9 cellular contexts compared by ENCODE assay signal in the genomic region with DNA sequence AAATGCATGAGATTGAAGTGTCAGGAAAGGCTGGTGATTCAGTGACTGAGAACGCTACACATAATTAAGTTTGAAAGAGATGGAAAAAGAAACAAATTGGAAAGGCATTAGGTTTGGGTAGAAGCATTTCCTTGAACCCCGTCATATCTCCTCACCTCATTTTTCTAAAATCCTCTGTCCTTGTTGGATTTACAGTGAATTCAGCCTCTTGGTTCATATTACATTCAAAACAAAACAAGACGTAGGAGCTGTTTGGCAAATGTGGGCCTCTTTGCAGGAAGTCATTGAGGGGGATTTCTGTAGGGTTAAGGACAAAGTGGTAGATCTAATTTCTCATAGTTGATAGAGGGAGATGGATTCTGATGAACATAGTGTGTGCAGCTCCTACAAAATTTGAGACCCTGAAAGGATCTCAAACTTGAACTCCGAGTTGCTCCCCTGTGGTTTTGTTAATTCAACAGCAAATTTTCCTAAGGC. TPM values are rescaled to one million over a fixed set of nuclear protein-coding genes. Genes with fewer than 3 reads are reported as not detected.
DNase-seq lines count a peak whose midpoint lies in the region; ATAC-seq and TF ChIP-seq lines count a peak whose summit lies in the region.
"Had no signal": no experiment of that assay in that cellular context is flagged by ENCODE, and none has a peak within 500 bp of the region (broad histone marks: within the 10 kb centered on the region; RNA-seq: fewer than 3 reads in every experiment).

No MANE protein-coding gene starts in this region.

- H3K4me3 Mint-ChIP-seq in chondrocyte (ENCODE audit: unreplicated experiment): peak overlapping the region; percentile 3

- H3K4me1 ChIP-seq in rectal smooth muscle tissue (ENCODE audit: control insufficient read depth, insufficient read depth, low read length): no peaks in the 10 kb centered on the region

- TF ChIP-seq CTCF in chondrocyte (IDR thresholded peaks at IDR 0.05): no peak

- no peaks in the 10 kb centered on the region for H3K27me3 Mint-ChIP-seq in chondrocyte (ENCODE audit: low read depth)

- no peak overlapping the region for H3K9ac ChIP-seq in rectal smooth muscle tissue (ENCODE audit: low read length)

- ATAC-seq in GM18873 (IDR thresholded peaks at IDR 0.05; ENCODE audit: low FRiP score, unreplicated experiment): peak; percentile 29
- peak; percentile 16 for ATAC-seq in HG03066 (IDR thresholded peaks at IDR 0.05; ENCODE audit: low read depth, unreplicated experiment)
- ATAC-seq: HCT116 had no signal

- peak overlapping the region; percentile 87 for H3K27ac Mint-ChIP-seq in chondrocyte (ENCODE audit: unreplicated experiment)

- DNase-seq in chondrocyte (ENCODE audit: low spot score) (no peak), amygdala (lab: John Stamatoyannopoulos, UW) (no peak), GOT3 (lab: John Stamatoyannopoulos, UW) (no peak)
- no peak for DNase-seq in activated CD4-positive, CD25-positive, alpha-beta regulatory T cell treated with anti-CD3 and anti-CD28 coated beads, Interleukin-2, amount 50 U/mL, for 72 hours
- DNase-seq: brain microvascular endothelial cell had no signal

- no peaks in the 10 kb centered on the region for H3K27me3 ChIP-seq in rectal smooth muscle tissue (ENCODE audit: control insufficient read depth, insufficient read depth, low read length)
- H3K27me3 ChIP-seq: brain microvascular endothelial cell had no signal

- no peak overlapping the region for H3K27ac ChIP-seq in rectal smooth muscle tissue (ENCODE audit: low read depth, low read length)
- H3K27ac ChIP-seq: brain microvascular endothelial cell had no signal

- H3K4me1 Mint-ChIP-seq in chondrocyte (ENCODE audit: low read depth): peaks cover 45% of the 10 kb centered on the region

- peak overlapping the region; percentile 17 for H3K4me3 ChIP-seq in rectal smooth muscle tissue (ENCODE audit: low read length)

- H3K36me3 ChIP-seq in rectal smooth muscle tissue (ENCODE audit: control insufficient read depth, insufficient read depth, low read length): no peaks in the 10 kb centered on the region
- H3K36me3 ChIP-seq: brain microvascular endothelial cell had no signal

- peaks cover 19% of the 10 kb centered on the region for H3K9me3 Mint-ChIP-seq in chondrocyte (ENCODE audit: low read depth)

- peaks cover 6% of the 10 kb centered on the region for H3K36me3 Mint-ChIP-seq in chondrocyte (ENCODE audit: low read depth)

RNA-seq across cellular contexts. Expression of gene TBXAS1, which starts 0.6 kb away (rescaled TPM):
- total RNA-seq in chondrocyte: 2.4 to 4.7 TPM (median 2.5 TPM) in 3 replicates

RNA-seq across cellular contexts. Expression of gene HIPK2, which starts 51.9 kb away (rescaled TPM):
- total RNA-seq in chondrocyte: 71.2 to 75.6 TPM (median 72.3 TPM) in 3 replicates
